Comparison of ENCODE assay signal across 1 cellular context in the genomic region with DNA sequence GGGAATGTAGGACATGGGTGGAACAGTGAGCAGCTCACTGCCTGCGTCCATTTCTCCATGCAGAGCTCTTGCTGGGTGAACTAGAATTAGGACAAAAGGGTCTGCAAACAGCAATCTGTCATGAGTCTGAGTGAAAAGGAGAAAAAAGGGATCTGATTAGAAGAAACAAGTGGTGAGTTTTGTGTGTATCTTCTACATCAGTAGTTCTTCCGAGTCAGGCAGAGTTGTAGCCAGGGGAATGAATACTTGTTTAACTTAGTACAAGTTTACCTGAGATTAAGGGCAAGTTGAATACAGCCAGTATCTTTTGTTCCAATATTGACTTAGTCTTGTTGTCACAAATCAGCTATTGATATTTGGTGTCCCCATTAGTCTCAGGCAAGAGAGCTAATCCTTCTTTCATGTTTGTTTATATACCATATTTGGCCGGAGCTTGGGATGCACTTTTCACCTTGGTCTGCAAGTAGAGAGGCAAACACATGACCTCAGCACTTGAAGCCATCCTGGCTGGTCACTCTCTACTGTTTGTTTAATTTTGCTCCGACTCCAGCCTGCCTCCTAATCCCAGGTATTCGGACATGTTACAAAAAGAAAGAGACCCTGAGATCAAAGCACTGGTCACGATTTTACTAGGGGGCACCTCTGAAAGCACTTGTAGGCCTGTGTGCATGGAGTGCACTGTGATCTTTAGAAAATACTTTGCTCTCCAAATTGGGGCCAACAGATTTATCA.
A peak's percentile ranks its signal among the peaks of the same experiment; 100 is the strongest.
TF ChIP-seq lines count a peak whose summit lies in the region.

No MANE protein-coding gene starts in this region.

TF ChIP-seq in HepG2, 621 proteins besides CTCF, POLR2A, EP300 and RAD21 (continued from another document and continues in another):
- TF ChIP-seq, protein P1, sequence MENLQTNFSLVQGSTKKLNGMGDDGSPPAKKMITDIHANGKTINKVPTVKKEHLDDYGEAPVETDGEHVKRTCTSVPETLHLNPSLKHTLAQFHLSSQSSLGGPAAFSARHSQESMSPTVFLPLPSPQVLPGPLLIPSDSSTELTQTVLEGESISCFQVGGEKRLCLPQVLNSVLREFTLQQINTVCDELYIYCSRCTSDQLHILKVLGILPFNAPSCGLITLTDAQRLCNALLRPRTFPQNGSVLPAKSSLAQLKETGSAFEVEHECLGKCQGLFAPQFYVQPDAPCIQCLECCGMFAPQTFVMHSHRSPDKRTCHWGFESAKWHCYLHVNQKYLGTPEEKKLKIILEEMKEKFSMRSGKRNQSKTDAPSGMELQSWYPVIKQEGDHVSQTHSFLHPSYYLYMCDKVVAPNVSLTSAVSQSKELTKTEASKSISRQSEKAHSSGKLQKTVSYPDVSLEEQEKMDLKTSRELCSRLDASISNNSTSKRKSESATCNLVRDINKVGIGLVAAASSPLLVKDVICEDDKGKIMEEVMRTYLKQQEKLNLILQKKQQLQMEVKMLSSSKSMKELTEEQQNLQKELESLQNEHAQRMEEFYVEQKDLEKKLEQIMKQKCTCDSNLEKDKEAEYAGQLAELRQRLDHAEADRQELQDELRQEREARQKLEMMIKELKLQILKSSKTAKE (CRISPR knock-in tag; IDR thresholded peaks at IDR 0.05; ENCODE audit: borderline replicate concordance), result peak; percentile 99
- TF ChIP-seq ATAD3A (CRISPR knock-in tag; IDR thresholded peaks at IDR 0.05), result no peak
- no peak for TF ChIP-seq AKNA (CRISPR knock-in tag; IDR thresholded peaks at IDR 0.05; ENCODE audit: borderline replicate concordance)
- TF ChIP-seq ZNF451 (CRISPR knock-in tag; IDR thresholded peaks at IDR 0.05), result peak; percentile 90
- no peak for TF ChIP-seq IKZF1 (IDR thresholded peaks at IDR 0.05)
- TF ChIP-seq TAF15 (IDR thresholded peaks at IDR 0.05; ENCODE audit: low read depth, low read length, poor library complexity, severe bottlenecking), result no peak
- TF ChIP-seq CHD4 (IDR thresholded peaks at IDR 0.05; ENCODE audit: borderline replicate concordance, low read length), result no peak
- TF ChIP-seq PTBP1 (IDR thresholded peaks at IDR 0.05; ENCODE audit: low read depth, low read length, poor library complexity, severe bottlenecking), result no peak
- no peak for TF ChIP-seq DMTF1 (CRISPR knock-in tag; IDR thresholded peaks at IDR 0.05)
- no peak for TF ChIP-seq GPN1 (CRISPR knock-in tag; IDR thresholded peaks at IDR 0.05; ENCODE audit: borderline replicate concordance)
- no peak for TF ChIP-seq PBX3 (CRISPR knock-in tag; IDR thresholded peaks at IDR 0.05; ENCODE audit: borderline replicate concordance)
- TF ChIP-seq RXRA (CRISPR knock-in tag; IDR thresholded peaks at IDR 0.05), result peak; percentile 99; the same call in 1 of the 2 replicates
- TF ChIP-seq KDM4B (CRISPR knock-in tag; IDR thresholded peaks at IDR 0.05), result peak; percentile 80; the same call in 1 of the 2 replicates
- no peak for TF ChIP-seq TRAFD1 (CRISPR knock-in tag; IDR thresholded peaks at IDR 0.05; ENCODE audit: borderline replicate concordance)
- peak; percentile 78 for TF ChIP-seq MAX (IDR thresholded peaks at IDR 0.05)
- no peak for TF ChIP-seq ZNF432 (CRISPR knock-in tag; IDR thresholded peaks at IDR 0.05; ENCODE audit: borderline replicate concordance)
- peak; percentile 100 for TF ChIP-seq NR2F6 (IDR thresholded peaks at IDR 0.05)
- TF ChIP-seq NR2F6 (CRISPR knock-in tag; IDR thresholded peaks at IDR 0.05), result peak; percentile 97
- no peak for TF ChIP-seq ZNF720 (CRISPR knock-in tag; IDR thresholded peaks at IDR 0.05)
- TF ChIP-seq ZSCAN12 (CRISPR knock-in tag; IDR thresholded peaks at IDR 0.05), result peak; percentile 89; the same call in 1 of the 2 replicates
- peak; percentile 100 for TF ChIP-seq FOXK1 (CRISPR knock-in tag; IDR thresholded peaks at IDR 0.05; ENCODE audit: borderline replicate concordance, low read depth)
- TF ChIP-seq TCF12 (IDR thresholded peaks at IDR 0.05), result no peak
- TF ChIP-seq TCF12 (CRISPR knock-in tag; IDR thresholded peaks at IDR 0.05), result peak; percentile 99
- TF ChIP-seq TAF1 (CRISPR knock-in tag; IDR thresholded peaks at IDR 0.05), result peak; percentile 25; the same call in 1 of the 2 replicates
- TF ChIP-seq, protein P2, sequence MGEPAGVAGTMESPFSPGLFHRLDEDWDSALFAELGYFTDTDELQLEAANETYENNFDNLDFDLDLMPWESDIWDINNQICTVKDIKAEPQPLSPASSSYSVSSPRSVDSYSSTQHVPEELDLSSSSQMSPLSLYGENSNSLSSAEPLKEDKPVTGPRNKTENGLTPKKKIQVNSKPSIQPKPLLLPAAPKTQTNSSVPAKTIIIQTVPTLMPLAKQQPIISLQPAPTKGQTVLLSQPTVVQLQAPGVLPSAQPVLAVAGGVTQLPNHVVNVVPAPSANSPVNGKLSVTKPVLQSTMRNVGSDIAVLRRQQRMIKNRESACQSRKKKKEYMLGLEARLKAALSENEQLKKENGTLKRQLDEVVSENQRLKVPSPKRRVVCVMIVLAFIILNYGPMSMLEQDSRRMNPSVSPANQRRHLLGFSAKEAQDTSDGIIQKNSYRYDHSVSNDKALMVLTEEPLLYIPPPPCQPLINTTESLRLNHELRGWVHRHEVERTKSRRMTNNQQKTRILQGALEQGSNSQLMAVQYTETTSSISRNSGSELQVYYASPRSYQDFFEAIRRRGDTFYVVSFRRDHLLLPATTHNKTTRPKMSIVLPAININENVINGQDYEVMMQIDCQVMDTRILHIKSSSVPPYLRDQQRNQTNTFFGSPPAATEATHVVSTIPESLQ (CRISPR knock-in tag; conservative IDR thresholded peaks at IDR 0.05), result peak; percentile 90
- TF ChIP-seq ZNF691 (CRISPR knock-in tag; IDR thresholded peaks at IDR 0.05; ENCODE audit: borderline replicate concordance, low read depth), result peak; percentile 64; the same call in 1 of the 2 replicates
- TF ChIP-seq ZBTB4 (CRISPR knock-in tag; IDR thresholded peaks at IDR 0.05; ENCODE audit: borderline replicate concordance), result no peak
- peak; percentile 95 for TF ChIP-seq KDM1A (CRISPR knock-in tag; IDR thresholded peaks at IDR 0.05)
- peak; percentile 66; the same call in 1 of the 2 replicates for TF ChIP-seq ZNF275 (CRISPR knock-in tag; IDR thresholded peaks at IDR 0.05; ENCODE audit: borderline replicate concordance)
- TF ChIP-seq CENPX (CRISPR knock-in tag; IDR thresholded peaks at IDR 0.05), result no peak
- TF ChIP-seq TBX3 (IDR thresholded peaks at IDR 0.05; ENCODE audit: borderline replicate concordance), result peak; percentile 100
- TF ChIP-seq ZNF709 (CRISPR knock-in tag; IDR thresholded peaks at IDR 0.05), result peak; percentile 79; the same call in 1 of the 2 replicates
- peak; percentile 98 for TF ChIP-seq SOX13 (IDR thresholded peaks at IDR 0.05)
- TF ChIP-seq SOX13 (CRISPR knock-in tag; conservative IDR thresholded peaks at IDR 0.05 in 1 of 2, IDR thresholded peaks at IDR 0.05 in 1 of 2), result peak in 1 of 2 experiments; percentile 99; a peak in 2 of 4 replicates
